In the genomic region with DNA sequence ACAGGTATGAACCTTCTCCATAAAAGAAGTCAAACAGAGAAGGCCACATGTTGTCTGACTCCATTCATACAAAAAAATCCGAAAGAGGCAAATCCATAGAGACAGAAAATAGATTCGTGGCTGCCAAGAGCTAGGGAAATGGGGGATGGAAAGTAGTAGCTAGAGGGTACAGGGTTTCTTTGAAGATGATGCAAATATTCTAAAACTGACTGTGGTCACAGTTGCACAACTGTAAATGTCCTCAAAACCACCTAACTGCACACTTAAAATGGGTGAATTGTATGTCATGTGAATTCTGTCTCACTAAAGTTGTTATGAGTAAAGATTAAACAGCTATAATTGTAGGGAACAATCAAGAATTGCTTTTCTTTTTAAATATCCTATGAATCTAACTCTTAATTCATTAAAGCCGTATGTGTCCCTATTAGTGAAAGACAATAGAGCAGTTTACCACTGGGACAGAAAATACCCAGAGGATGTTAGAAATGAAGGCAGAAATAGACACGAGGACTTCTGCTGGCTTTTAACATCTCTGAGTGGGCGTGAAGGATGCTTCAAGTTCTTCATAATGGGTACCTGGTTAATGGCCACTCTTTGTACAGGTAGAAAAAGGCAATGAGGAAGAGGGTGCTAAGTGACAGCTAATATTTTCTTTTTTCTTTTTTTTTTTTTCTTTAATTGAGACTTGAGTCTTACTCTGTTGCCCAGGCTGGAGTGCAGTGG, we compare ENCODE assay signal across 15 cellular contexts.
DNase-seq lines count a peak whose midpoint lies in the region; ATAC-seq and FAIRE-seq lines count a peak whose summit lies in the region.
"Had no signal": no experiment of that assay in that cellular context is flagged by ENCODE, and none has a peak within 500 bp of the region (broad histone marks: within the 10 kb centered on the region; RNA-seq: fewer than 3 reads in every experiment).

No MANE protein-coding gene starts in this region.

- H3K9me3 ChIP-seq in HAP-1 = no peaks in the 10 kb centered on the region
- H3K9me3 ChIP-seq: esophagus squamous epithelium had no signal

- H3K27me3 ChIP-seq in HAP-1 (ENCODE audit: low read depth) = no peaks in the 10 kb centered on the region
- H3K27me3 ChIP-seq: cardiac muscle cell, esophagus squamous epithelium had no signal

- peak; percentile 82 to 89 for DNase-seq in AML-193 (lab: John Stamatoyannopoulos, UW)
- DNase-seq in SKM-1 (lab: John Stamatoyannopoulos, UW; ENCODE audit: unreplicated experiment) = peak; percentile 78
- DNase-seq in HAP-1 (ENCODE audit: low spot score in 2 of 2) = no peak
- DNase-seq in RCC 7860 (ENCODE audit: low spot score) = no peak
- no peak for DNase-seq in NCI-H510A treated with DMSO at 0.1 percent for 48 hours (lab: John Stamatoyannopoulos, UW)
- no peak for DNase-seq in middle frontal gyrus (ENCODE audit: extremely low spot score, low spot score)
- DNase-seq: activated T-cell treated with anti-CD3 and anti-CD28 coated beads, Interleukin-2, amount 50 U/mL, for 72 hours; esophagus squamous epithelium; GDM1; stimulated activated CD4-positive, alpha-beta T cell treated with anti-CD3 and anti-CD28 coated beads, Interleukin-1b, Interleukin-23, amount 100 ng/mL, for 48 hours; substantia nigra had no signal

- in situ Hi-C loops in HAP-1 (cut with MboI; ENCODE audit: low sequenced_read_pairs) = no loop called here

- H3K36me3 ChIP-seq in HAP-1 (replicated peaks) = no peaks in the 10 kb centered on the region; the same call in 1 of the 2 replicates
- H3K36me3 ChIP-seq: cardiac muscle cell had no signal

- H3K4me3 ChIP-seq in HAP-1 = no peak overlapping the region
- H3K4me3 ChIP-seq: cardiac muscle cell, esophagus squamous epithelium had no signal

- H3K4me1 ChIP-seq in HAP-1 = no peaks in the 10 kb centered on the region
- H3K4me1 ChIP-seq: esophagus squamous epithelium had no signal

- FAIRE-seq in RCC 7860 (lab: Jason Lieb, UNC) = no peak
- FAIRE-seq: islet of Langerhans had no signal

- ATAC-seq in GM18909 (IDR thresholded peaks at IDR 0.05; ENCODE audit: poor library complexity, unreplicated experiment) (peak; percentile 46), HG03432 (IDR thresholded peaks at IDR 0.05; ENCODE audit: unreplicated experiment) (peak; percentile 65)

Comparison
In these comparisons a context has a peak if more than half of its experiments do, and no peak if none do; other contexts are left out.
1. DNase-seq: peak in AML-193 (2 of 2) and SKM-1 (single experiment); none in HAP-1 (0 of 2), RCC 7860 (single experiment), NCI-H510A treated with DMSO at 0.1 percent for 48 hours (single experiment) and middle frontal gyrus (single experiment).